21 cellular contexts compared by ENCODE assay signal in genomic region chr15:68325721-68326120, GRCh38.
"Had no signal": no experiment of that assay in that cellular context is flagged by ENCODE, and none has a peak within 500 bp of the region (broad histone marks: within the 10 kb centered on the region; RNA-seq: fewer than 3 reads in every experiment).

No MANE protein-coding gene starts in this region.

- H3K4me3 Mint-ChIP-seq: activated CD8-positive, alpha-beta memory T cell treated with anti-CD3 and anti-CD28 coated beads, Interleukin-2, amount 10 ng/mL, durations not matched to agents 7 days and 5 days; activated naive CD8-positive, alpha-beta T cell; brain; effector memory CD8-positive, alpha-beta T cell had no signal

- DNase-seq: activated CD4-positive, alpha-beta T cell treated with anti-CD3 and anti-CD28 coated beads, Interleukin-2, amount 50 U/mL, for 4 hours; activated CD8-positive, alpha-beta memory T cell treated with anti-CD3 and anti-CD28 coated beads, Interleukin-2, amount 10 ng/mL, durations not matched to agents 7 days and 5 days; activated effector memory CD4-positive, alpha-beta T cell treated with Interleukin-2 at 50 U/mL for 16 hours; activated T-cell treated with anti-CD3 and anti-CD28 coated beads, Interleukin-2, amount 50 U/mL, for 1 hour; amniotic stem cell; dermis blood vessel endothelial cell; effector memory CD8-positive, alpha-beta T cell; foreskin keratinocyte; glutamatergic neuron; hypothalamus; left lung; mammary epithelial cell; naive thymus-derived CD4-positive, alpha-beta T cell; stimulated activated CD4-positive, alpha-beta T cell treated with anti-CD3 and anti-CD28 coated beads, Interleukin-15, amount 100 ng/mL, for 24 hours; stimulated activated CD4-positive, alpha-beta T cell treated with anti-CD3 and anti-CD28 coated beads, Interleukin-4, amount 100 ng/mL, for 1 hour; stimulated activated naive CD4-positive, alpha-beta T cell; upper lobe of left lung had no signal

- H3K27ac Mint-ChIP-seq: activated CD8-positive, alpha-beta memory T cell treated with anti-CD3 and anti-CD28 coated beads, Interleukin-2, amount 10 ng/mL, durations not matched to agents 7 days and 5 days; activated naive CD8-positive, alpha-beta T cell; effector memory CD8-positive, alpha-beta T cell had no signal

- H3K27me3 Mint-ChIP-seq: activated naive CD8-positive, alpha-beta T cell had no signal

- ATAC-seq: activated CD4-positive, CD25-positive, alpha-beta regulatory T cell treated with anti-CD3 and anti-CD28 coated beads, Interleukin-2, amount 50 U/mL, for 24 hours; activated CD8-positive, alpha-beta memory T cell treated with anti-CD3 and anti-CD28 coated beads, Interleukin-2, amount 10 ng/mL, durations not matched to agents 7 days and 5 days; effector memory CD8-positive, alpha-beta T cell; foreskin keratinocyte; naive thymus-derived CD4-positive, alpha-beta T cell had no signal

- H3K27me3 ChIP-seq: upper lobe of left lung had no signal

- H3K36me3 ChIP-seq: left lung, upper lobe of left lung had no signal

- H3K4me3 ChIP-seq: left lung, skin epidermis, upper lobe of left lung had no signal

- H3K9me3 Mint-ChIP-seq: effector memory CD8-positive, alpha-beta T cell; naive thymus-derived CD4-positive, alpha-beta T cell had no signal

- H3K4me1 ChIP-seq: foreskin keratinocyte, left lung, upper lobe of left lung had no signal

- H3K27ac ChIP-seq: foreskin keratinocyte, left lung, skin epidermis, upper lobe of left lung had no signal

- H3K9me3 ChIP-seq: left lung, upper lobe of left lung had no signal

- H3K36me3 Mint-ChIP-seq: activated CD8-positive, alpha-beta memory T cell treated with anti-CD3 and anti-CD28 coated beads, Interleukin-2, amount 10 ng/mL, durations not matched to agents 7 days and 5 days; activated naive CD8-positive, alpha-beta T cell; brain; naive thymus-derived CD4-positive, alpha-beta T cell had no signal
